Comparison of ENCODE assay signal across 8 cellular contexts in the genomic region with DNA sequence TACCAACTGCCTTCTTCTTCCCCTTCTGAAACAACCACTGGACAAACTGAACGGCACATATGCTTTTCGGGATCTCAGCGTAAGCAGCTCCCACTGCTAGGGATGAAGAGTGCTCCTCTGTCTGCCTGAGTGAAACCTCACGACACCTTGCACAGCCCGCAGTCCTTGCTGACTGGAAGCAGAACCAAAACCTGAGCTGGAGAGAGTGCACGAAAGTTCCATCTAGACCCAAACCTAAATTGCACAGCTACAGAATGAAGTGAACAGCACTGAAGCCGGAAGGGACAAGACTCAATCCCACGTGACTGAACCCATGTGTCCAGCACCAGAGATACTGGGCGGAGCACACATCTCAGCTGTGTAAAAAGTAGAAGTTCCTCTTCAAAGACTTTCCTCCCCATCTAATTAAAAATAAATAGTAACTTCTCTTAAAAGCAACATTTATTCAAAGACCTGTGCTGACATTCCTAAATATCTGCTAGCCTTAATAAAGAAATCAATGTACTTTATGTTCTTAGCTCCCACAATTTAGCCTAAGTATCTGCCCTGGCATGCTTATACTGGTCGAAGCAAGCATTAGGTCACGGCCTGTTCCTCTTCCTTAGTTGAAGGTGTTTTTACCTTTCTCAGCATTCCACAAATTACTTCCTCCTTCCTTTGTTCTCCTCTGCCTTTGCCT.
DNase-seq lines count a peak whose midpoint lies in the region; ATAC-seq and TF ChIP-seq lines count a peak whose summit lies in the region.
"Not testable (repeated sequence)": the region's sequence is repeated elsewhere in the genome, so short reads cannot be mapped to it uniquely, and the experiment has no call there.

No MANE protein-coding gene starts in this region.

- not testable (repeated sequence) for TF ChIP-seq POLR2A in NB4 (IDR thresholded peaks at IDR 0.05; ENCODE audit: extremely low read depth, insufficient read length); vagina (IDR thresholded peaks at IDR 0.05)

- peaks cover 48% of the 10 kb centered on the region for H3K4me1 ChIP-seq in foreskin keratinocyte
- peaks cover 96% of the 10 kb centered on the region for H3K4me1 ChIP-seq in vagina

- not testable (repeated sequence) for H3K9me3 ChIP-seq in vagina

- peaks cover 80% of the 10 kb centered on the region for H3K4me1 Mint-ChIP-seq in activated T-helper 17 cell treated with anti-CD3 and anti-CD28 coated beads, Interleukin-2, amount 50 U/mL, for 72 hours
- H3K4me1 Mint-ChIP-seq in nephron progenitor cell = peaks cover 93% of the 10 kb centered on the region

- not testable (repeated sequence) for H3K4me3 ChIP-seq in NB4 (ENCODE audit: low read depth, low read length); vagina

- H3K9me3 Mint-ChIP-seq in activated T-helper 17 cell treated with anti-CD3 and anti-CD28 coated beads, Interleukin-2, amount 50 U/mL, for 72 hours; nephron progenitor cell: not testable (repeated sequence)

- peak overlapping the region; percentile 14 for H3K27ac ChIP-seq in foreskin keratinocyte
- peak overlapping the region; percentile 18 for H3K27ac ChIP-seq in vagina

- H3K4me3 Mint-ChIP-seq in activated T-helper 17 cell treated with anti-CD3 and anti-CD28 coated beads, Interleukin-2, amount 50 U/mL, for 72 hours = peak overlapping the region; percentile 80
- not testable (repeated sequence) for H3K4me3 Mint-ChIP-seq in nephron progenitor cell

- not testable (repeated sequence) for H3K27me3 Mint-ChIP-seq in activated T-helper 17 cell treated with anti-CD3 and anti-CD28 coated beads, Interleukin-2, amount 50 U/mL, for 72 hours; nephron progenitor cell (ENCODE audit: low read depth, poor library complexity)

- peak overlapping the region; percentile 91 for H3K27ac Mint-ChIP-seq in activated T-helper 17 cell treated with anti-CD3 and anti-CD28 coated beads, Interleukin-2, amount 50 U/mL, for 72 hours
- peak overlapping the region; percentile 86 for H3K27ac Mint-ChIP-seq in nephron progenitor cell

- DNase-seq in NB4 (ENCODE audit: low read depth) = peak; percentile 39
- DNase-seq in foreskin keratinocyte = peak in 1 of 2 donors; percentile 78
- DNase-seq in nephron progenitor cell; vagina (ENCODE audit: extremely low spot score in 2 of 2): not testable (repeated sequence)

- not testable (repeated sequence) for H3K27me3 ChIP-seq in foreskin keratinocyte, vagina

- not testable (repeated sequence) for TF ChIP-seq CTCF in NB4 (IDR thresholded peaks at IDR 0.05; ENCODE audit: low read depth, low read length); foreskin keratinocyte (conservative IDR thresholded peaks at IDR 0.05); nephron progenitor cell (IDR thresholded peaks at IDR 0.05); vagina (IDR thresholded peaks at IDR 0.05)

- ATAC-seq in GM18519 (IDR thresholded peaks at IDR 0.05; ENCODE audit: low FRiP score, unreplicated experiment) (peak; percentile 48), GM21576 (IDR thresholded peaks at IDR 0.05; ENCODE audit: unreplicated experiment) (peak; percentile 53), HG03095 (IDR thresholded peaks at IDR 0.05; ENCODE audit: unreplicated experiment) (peak; percentile 53), foreskin keratinocyte (peak; percentile 45)
- peak; percentile 53 for ATAC-seq in activated T-helper 17 cell treated with anti-CD3 and anti-CD28 coated beads, Interleukin-2, amount 50 U/mL, for 72 hours (replicated peaks)

- H3K36me3 ChIP-seq in vagina = not testable (repeated sequence)

- intact Hi-C loops in vagina (cut with DNase I) = not testable (repeated sequence)

- peaks cover 39% of the 10 kb centered on the region for H3K36me3 Mint-ChIP-seq in activated T-helper 17 cell treated with anti-CD3 and anti-CD28 coated beads, Interleukin-2, amount 50 U/mL, for 72 hours (ENCODE audit: low read depth)
- not testable (repeated sequence) for H3K36me3 Mint-ChIP-seq in nephron progenitor cell (ENCODE audit: low read depth)
